In the genomic region with DNA sequence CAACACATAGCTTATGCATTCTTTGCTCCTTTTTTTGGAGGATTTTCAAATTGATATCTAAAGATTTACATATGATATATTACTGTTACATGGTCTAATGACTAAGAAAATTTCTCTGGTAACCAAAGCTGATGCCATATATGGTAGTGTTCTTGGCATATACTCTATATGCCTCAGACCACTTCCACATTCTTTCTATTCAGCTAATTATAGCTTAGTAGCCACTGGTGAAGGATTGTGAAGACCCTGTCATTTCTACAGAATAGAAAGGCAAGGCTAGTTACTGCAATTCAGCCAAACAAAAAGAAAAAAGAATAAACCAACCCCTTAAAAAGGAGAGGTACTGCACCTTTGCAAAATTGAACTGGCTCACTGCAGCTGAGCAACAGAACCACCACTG, we compare ENCODE assay signal across 8 cellular contexts. TPM values are rescaled to one million over a fixed set of nuclear protein-coding genes. Genes with fewer than 3 reads are reported as not detected.
DNase-seq lines count a peak whose midpoint lies in the region; ATAC-seq, FAIRE-seq and TF ChIP-seq lines count a peak whose summit lies in the region.

No MANE protein-coding gene starts in this region.

- H3K4me3 Mint-ChIP-seq in activated CD4-positive, alpha-beta memory T cell treated with anti-CD3 and anti-CD28 coated beads, Interleukin-2, amount 10 ng/mL, durations not matched to agents 7 days and 5 days = peak overlapping the region; percentile 95
- no peak overlapping the region for H3K4me3 Mint-ChIP-seq in Caco-2 (ENCODE audit: unreplicated experiment)

- no peak overlapping the region for H3K27ac ChIP-seq in HEK293 (ENCODE audit: extremely low read depth, low read depth, low read length)

- BruUV-seq in Caco-2 (replicated peaks; lab: Mats Ljungman, UMichigan) = no TSS peak

- no peak for FAIRE-seq in HTR-8/SVneo (lab: Jason Lieb, UNC)

- H3K27ac Mint-ChIP-seq in activated CD4-positive, alpha-beta memory T cell treated with anti-CD3 and anti-CD28 coated beads, Interleukin-2, amount 10 ng/mL, durations not matched to agents 7 days and 5 days = peak overlapping the region; percentile 65
- no peak overlapping the region for H3K27ac Mint-ChIP-seq in Caco-2 (ENCODE audit: unreplicated experiment)

- POLR2A ChIA-PET in HEK293 (lab: Yijun Ruan, JAX) = interaction anchor here (0.9 to 3.4 kb wide), 7 partner anchors 8 to 308 kb away, joined by 3 to 26 read pairs (median 4); a partner anchor contains a TSS
- POLR2A ChIA-PET in activated CD4-positive, alpha-beta memory T cell treated with anti-CD3 and anti-CD28 coated beads, Interleukin-2, amount 10 ng/mL, durations not matched to agents 7 days and 5 days (lab: Charles Lee) = interaction anchor here (0.7 to 3.9 kb wide), 17 partner anchors 10 to 299 kb away, joined by 3 to 56 read pairs (median 6); a partner anchor contains a TSS
- POLR2A ChIA-PET in Caco-2 (lab: Charles Lee) = no interaction called here

- peaks cover 60% of the 10 kb centered on the region for H3K4me1 Mint-ChIP-seq in activated CD4-positive, alpha-beta memory T cell treated with anti-CD3 and anti-CD28 coated beads, Interleukin-2, amount 10 ng/mL, durations not matched to agents 7 days and 5 days
- peaks cover 25% of the 10 kb centered on the region for H3K4me1 Mint-ChIP-seq in Caco-2 (ENCODE audit: low read depth, unreplicated experiment)

- no peak for ATAC-seq in GM19395 (IDR thresholded peaks at IDR 0.05; ENCODE audit: unreplicated experiment)

- H3K9me3 Mint-ChIP-seq in activated CD4-positive, alpha-beta memory T cell treated with anti-CD3 and anti-CD28 coated beads, Interleukin-2, amount 10 ng/mL, durations not matched to agents 7 days and 5 days = no peaks in the 10 kb centered on the region
- no peaks in the 10 kb centered on the region for H3K9me3 Mint-ChIP-seq in Caco-2 (ENCODE audit: unreplicated experiment)

- no peaks in the 10 kb centered on the region for H3K27me3 ChIP-seq in kidney epithelial cell (ENCODE audit: control insufficient read depth, insufficient read depth, low read length)
- H3K27me3 ChIP-seq in Caco-2 (replicated peaks; ENCODE audit: control insufficient read depth, insufficient read depth, low read length) = no peaks in the 10 kb centered on the region

- TF ChIP-seq CTCF in HEK293 (tag by site-specific recombination; IDR thresholded peaks at IDR 0.05) = no peak
- TF ChIP-seq CTCF in kidney epithelial cell (IDR thresholded peaks at IDR 0.05; ENCODE audit: insufficient read depth, low read length, poor library complexity, severe bottlenecking) = no peak
- no peak for TF ChIP-seq CTCF in Caco-2 (IDR thresholded peaks at IDR 0.05; ENCODE audit: insufficient read depth in 1 of 2, low read depth in 1 of 2, low read length in 1 of 2, severe bottlenecking in 1 of 2, unreplicated experiment in 1 of 2)

- H3K4me1 ChIP-seq in HEK293 (ENCODE audit: control insufficient read depth, insufficient read depth, low read length) (peaks cover 14% of the 10 kb centered on the region), Caco-2 (peaks cover 26% of the 10 kb centered on the region)

- intact Hi-C loops in Caco-2 (cut with micrococcal nuclease; ENCODE audit: unreplicated experiment) = loop anchor here (10.0 kb wide), 1 partner anchor 103 kb away; no protein-coding TSS in a partner anchor

- peak overlapping the region; percentile 93 for H3K4me3 ChIP-seq in HEK293 (ENCODE audit: low read depth, low read length)
- H3K4me3 ChIP-seq in kidney epithelial cell (ENCODE audit: low read depth, low read length) = peak overlapping the region; percentile 21
- H3K4me3 ChIP-seq in Caco-2 (ENCODE audit: low read depth, low read length) = no peak overlapping the region

- H3K9me3 ChIP-seq in HEK293 (ENCODE audit: control insufficient read depth, insufficient read depth, low read depth, low read length) = no peaks in the 10 kb centered on the region
- H3K9me3 ChIP-seq in Caco-2 = no peaks in the 10 kb centered on the region

- peaks cover 64% of the 10 kb centered on the region for H3K36me3 Mint-ChIP-seq in activated CD4-positive, alpha-beta memory T cell treated with anti-CD3 and anti-CD28 coated beads, Interleukin-2, amount 10 ng/mL, durations not matched to agents 7 days and 5 days (ENCODE audit: low read depth)
- H3K36me3 Mint-ChIP-seq in Caco-2 (ENCODE audit: insufficient read depth, unreplicated experiment) = peaks cover 40% of the 10 kb centered on the region

- H3K36me3 ChIP-seq in HEK293 (ENCODE audit: control insufficient read depth in 2 of 2, insufficient read depth in 1 of 2, low read length in 2 of 2) = peaks cover 0 to 40% of the 10 kb centered on the region in 2 experiments; a peak in 2 of 3 replicates
- peaks cover 2% of the 10 kb centered on the region for H3K36me3 ChIP-seq in kidney epithelial cell (ENCODE audit: control insufficient read depth, insufficient read depth, low read length)
- H3K36me3 ChIP-seq in Caco-2 (ENCODE audit: control insufficient read depth, insufficient read depth, low read length) = no peaks in the 10 kb centered on the region

- CTCF ChIA-PET in HEK293 (lab: Yijun Ruan, JAX) = interaction anchor here (0.9 to 2.8 kb wide), 5 partner anchors 12 to 40 kb away, joined by 3 to 22 read pairs (median 5); no protein-coding TSS in a partner anchor
- CTCF ChIA-PET in activated CD4-positive, alpha-beta memory T cell treated with anti-CD3 and anti-CD28 coated beads, Interleukin-2, amount 10 ng/mL, durations not matched to agents 7 days and 5 days (lab: Charles Lee) = interaction anchor here (1.0 to 3.9 kb wide), 11 partner anchors 8 to 254 kb away, joined by 3 to 56 read pairs (median 5); a partner anchor contains a TSS
- CTCF ChIA-PET in Caco-2 (lab: Charles Lee) = interaction anchor here (0.5 kb wide), 1 partner anchor 25 kb away, joined by 5 read pairs; no protein-coding TSS in a partner anchor

- DNase-seq in AG08396 (ENCODE audit: low spot score) (peak; percentile 52), kidney epithelial cell (ENCODE audit: low read depth) (no peak), HTR-8/SVneo (ENCODE audit: insufficient read length, low spot score) (no peak), Caco-2 (no peak), HPDE6-E6E7 (ENCODE audit: extremely low spot score) (no peak)
- DNase-seq in activated CD4-positive, alpha-beta memory T cell treated with anti-CD3 and anti-CD28 coated beads, Interleukin-2, amount 10 ng/mL, durations not matched to agents 7 days and 5 days = no peak

- H3K27me3 Mint-ChIP-seq in activated CD4-positive, alpha-beta memory T cell treated with anti-CD3 and anti-CD28 coated beads, Interleukin-2, amount 10 ng/mL, durations not matched to agents 7 days and 5 days = no peaks in the 10 kb centered on the region
- no peaks in the 10 kb centered on the region for H3K27me3 Mint-ChIP-seq in Caco-2 (ENCODE audit: insufficient read depth, unreplicated experiment)

TF ChIP-seq in HEK293, 187 proteins besides CTCF, POLR2A, EP300 and RAD21:
- no peak for TF ChIP-seq ZNF169 (tag by site-specific recombination; IDR thresholded peaks at IDR 0.05)
- TF ChIP-seq HOXC10 (CRISPR knock-in tag; IDR thresholded peaks at IDR 0.05) = no peak
- peak; percentile 48; the same call in 1 of the 2 replicates for TF ChIP-seq ZNF366 (tag by site-specific recombination; conservative IDR thresholded peaks at IDR 0.05)
- TF ChIP-seq ZNF776 (tag by site-specific recombination; IDR thresholded peaks at IDR 0.05; ENCODE audit: borderline replicate concordance) = no peak
- TF ChIP-seq ZNF558 (tag by site-specific recombination; IDR thresholded peaks at IDR 0.05) = no peak
- peak; percentile 90 for TF ChIP-seq SP7 (tag by site-specific recombination; IDR thresholded peaks at IDR 0.05)
- TF ChIP-seq, protein P1, sequence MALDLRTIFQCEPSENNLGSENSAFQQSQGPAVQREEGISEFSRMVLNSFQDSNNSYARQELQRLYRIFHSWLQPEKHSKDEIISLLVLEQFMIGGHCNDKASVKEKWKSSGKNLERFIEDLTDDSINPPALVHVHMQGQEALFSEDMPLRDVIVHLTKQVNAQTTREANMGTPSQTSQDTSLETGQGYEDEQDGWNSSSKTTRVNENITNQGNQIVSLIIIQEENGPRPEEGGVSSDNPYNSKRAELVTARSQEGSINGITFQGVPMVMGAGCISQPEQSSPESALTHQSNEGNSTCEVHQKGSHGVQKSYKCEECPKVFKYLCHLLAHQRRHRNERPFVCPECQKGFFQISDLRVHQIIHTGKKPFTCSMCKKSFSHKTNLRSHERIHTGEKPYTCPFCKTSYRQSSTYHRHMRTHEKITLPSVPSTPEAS (tag by site-specific recombination; IDR thresholded peaks at IDR 0.05) = no peak
- TF ChIP-seq ZNF202 (tag by site-specific recombination; IDR thresholded peaks at IDR 0.05; ENCODE audit: borderline replicate concordance) = no peak

RNA-seq across cellular contexts. Expression of a gene that starts 3.7 kb away (rescaled TPM):
- 10 to 100 TPM; 27.7 to 29.3 TPM for total RNA-seq in activated CD4-positive, alpha-beta memory T cell treated with anti-CD3 and anti-CD28 coated beads, Interleukin-2, amount 10 ng/mL, durations not matched to agents 7 days and 5 days
- total RNA-seq in kidney epithelial cell (19.8 and 25.3 TPM in 2 replicates), Caco-2 (2022) (25.1 and 26.3 TPM in 2 replicates)

RNA-seq across cellular contexts. Expression of a gene that starts 33.7 kb away (rescaled TPM):
- total RNA-seq in activated CD4-positive, alpha-beta memory T cell treated with anti-CD3 and anti-CD28 coated beads, Interleukin-2, amount 10 ng/mL, durations not matched to agents 7 days and 5 days = 100 to 1,000 TPM; 322 to 330 TPM
- total RNA-seq in kidney epithelial cell (129 and 148 TPM in 2 replicates), Caco-2 (2022) (196 and 244 TPM in 2 replicates)
